Comparison of ENCODE assay signal across 11 cellular contexts in genomic region chr3:32455609-32456428, GRCh38. TPM values are rescaled to one million over a fixed set of nuclear protein-coding genes. Genes with fewer than 3 reads are reported as not detected.
DNase-seq lines count a peak whose midpoint lies in the region; ATAC-seq and TF ChIP-seq lines count a peak whose summit lies in the region.
"Had no signal": no experiment of that assay in that cellular context is flagged by ENCODE, and none has a peak within 500 bp of the region (broad histone marks: within the 10 kb centered on the region; RNA-seq: fewer than 3 reads in every experiment).

No MANE protein-coding gene starts in this region.

- peaks cover 41% of the 10 kb centered on the region for H3K36me3 ChIP-seq in neutrophil
- H3K36me3 ChIP-seq in GM23248 (ENCODE audit: low read depth), result no peaks in the 10 kb centered on the region
- H3K36me3 ChIP-seq: SJSA1 had no signal

- H3K4me3 ChIP-seq in neutrophil (ENCODE audit: low read depth in 1 of 2, low read length in 1 of 2) (no peak overlapping the region), GM23248 (no peak overlapping the region)
- H3K4me3 ChIP-seq: hepatocyte, SJSA1 had no signal

- peaks cover 17% of the 10 kb centered on the region for H3K36me3 Mint-ChIP-seq in activated naive CD8-positive, alpha-beta T cell treated with anti-CD3 and anti-CD28 coated beads, Interleukin-2, amount 50 U/mL, for 24 hours (ENCODE audit: low read depth)

- H3K4me1 ChIP-seq in neutrophil (ENCODE audit: control insufficient read depth in 1 of 2, insufficient read depth in 1 of 2, low read depth in 1 of 2, low read length in 1 of 2) (peaks cover 45 to 52% of the 10 kb centered on the region in 2 experiments), GM23248 (ENCODE audit: insufficient read depth) (peaks cover 10% of the 10 kb centered on the region)

- H3K27me3 Mint-ChIP-seq in activated naive CD8-positive, alpha-beta T cell treated with anti-CD3 and anti-CD28 coated beads, Interleukin-2, amount 50 U/mL, for 24 hours, result no peaks in the 10 kb centered on the region

- H2AFZ ChIP-seq in GM23248, result no peak overlapping the region
- H2AFZ ChIP-seq: hepatocyte had no signal

- H3K27ac ChIP-seq in neutrophil, result peak overlapping the region; percentile 89
- H3K27ac ChIP-seq in GM23248, result no peak overlapping the region
- H3K27ac ChIP-seq: hepatocyte, SJSA1 had no signal

- 94 to 97% methylated on average over 15 of the region's 15 CpGs for WGBS in GM23248 (ENCODE audit: low coverage in 1 of 2, low lambda C conversion rate in 2 of 2, missing lambda C conversion rate in 2 of 2), 2 experiments

- no peak overlapping the region for H3K9ac ChIP-seq in GM23248

- peaks cover 4% of the 10 kb centered on the region; the same call in 1 of the 2 replicates for H3F3A ChIP-seq in GM23248 (ENCODE audit: insufficient read depth)

- peak; percentile 34 for ATAC-seq in HG03103 (IDR thresholded peaks at IDR 0.05; ENCODE audit: low read depth, unreplicated experiment)
- no peak for ATAC-seq in activated naive CD8-positive, alpha-beta T cell treated with anti-CD3 and anti-CD28 coated beads, Interleukin-2, amount 50 U/mL, for 24 hours

- H3K9me3 ChIP-seq in neutrophil (no peaks in the 10 kb centered on the region), GM23248 (ENCODE audit: low read depth) (no peaks in the 10 kb centered on the region)
- H3K9me3 ChIP-seq: SJSA1 had no signal

- H3K9me3 Mint-ChIP-seq in activated naive CD8-positive, alpha-beta T cell treated with anti-CD3 and anti-CD28 coated beads, Interleukin-2, amount 50 U/mL, for 24 hours, result no peaks in the 10 kb centered on the region

- TF ChIP-seq CTCF in GM13976 (IDR thresholded peaks at IDR 0.05; ENCODE audit: borderline replicate concordance, control extremely low read depth, extremely low read depth, insufficient read depth, missing control alignments), result no peak
- TF ChIP-seq CTCF in neutrophil (IDR thresholded peaks at IDR 0.05), result no peak

- in situ Hi-C loops in GM13976 (cut with MboI; ENCODE audit: low sequenced_read_pairs, unreplicated experiment), result no loop called here
- in situ Hi-C loops in GM23248 (cut with MboI), result no loop called here

- H3K27me3 ChIP-seq in neutrophil (no peaks in the 10 kb centered on the region), GM23248 (replicated peaks; ENCODE audit: insufficient read depth) (no peaks in the 10 kb centered on the region)
- H3K27me3 ChIP-seq: hepatocyte, SJSA1 had no signal

- no peak overlapping the region for H3K4me2 ChIP-seq in GM23248 (ENCODE audit: unreplicated experiment)
- H3K4me2 ChIP-seq: hepatocyte had no signal

- H3K9me2 ChIP-seq in GM23248 (ENCODE audit: insufficient read depth), result no peaks in the 10 kb centered on the region

- H3K4me1 Mint-ChIP-seq in activated naive CD8-positive, alpha-beta T cell treated with anti-CD3 and anti-CD28 coated beads, Interleukin-2, amount 50 U/mL, for 24 hours, result peaks cover 40% of the 10 kb centered on the region

- DNase-seq in GM13976 (ENCODE audit: low spot score) (peak; percentile 58), GM23248 (no peak), NOMO-1 treated with DMSO at 0.1 percent for 48 hours (lab: John Stamatoyannopoulos, UW; ENCODE audit: unreplicated experiment) (no peak)
- DNase-seq in activated naive CD8-positive, alpha-beta T cell treated with anti-CD3 and anti-CD28 coated beads, Interleukin-2, amount 50 U/mL, for 24 hours, result no peak
- DNase-seq in stimulated activated CD4-positive, alpha-beta T cell treated with anti-CD3 and anti-CD28 coated beads, Interleukin-4, amount 100 ng/mL, for 1 hour, result no peak
- DNase-seq: DMS153, NCI-H774 had no signal

- peak overlapping the region; percentile 62 for H3K27ac Mint-ChIP-seq in activated naive CD8-positive, alpha-beta T cell treated with anti-CD3 and anti-CD28 coated beads, Interleukin-2, amount 50 U/mL, for 24 hours

- H3K4me3 Mint-ChIP-seq in activated naive CD8-positive, alpha-beta T cell treated with anti-CD3 and anti-CD28 coated beads, Interleukin-2, amount 50 U/mL, for 24 hours, result no peak overlapping the region

- no peaks in the 10 kb centered on the region for H4K20me1 ChIP-seq in GM23248 (ENCODE audit: insufficient read depth)

- no peaks in the 10 kb centered on the region for H3K79me2 ChIP-seq in GM23248 (ENCODE audit: insufficient read depth)
- H3K79me2 ChIP-seq: hepatocyte had no signal

RNA-seq across cellular contexts. Expression of gene CMTM6, which starts 46.8 kb away (rescaled TPM):
- 91.7 and 104 TPM in 2 replicates for total RNA-seq in GM23248 (2014; rRNA removed; shearing (Covaris generic))
- 78.6 and 82.9 TPM in 2 replicates for polyA plus RNA-seq in GM23248 (2016; fragmentation: Nextera tagmentation; extraction: Ambion mirVana)
